Comparison of ENCODE assay signal across 1 cellular context in genomic region chr10:118669020-118669766, GRCh38.
TF ChIP-seq lines count a peak whose summit lies in the region.

No MANE protein-coding gene starts in this region.

TF ChIP-seq in GM23338, 12 proteins besides CTCF, POLR2A, EP300 and RAD21 (continued from another document):
- TF ChIP-seq ZNF462 (CRISPR knock-in tag; IDR thresholded peaks at IDR 0.05) (no peak), ZNF331 (CRISPR knock-in tag; IDR thresholded peaks at IDR 0.05; ENCODE audit: low read depth) (no peak)
